Comparison of ENCODE assay signal across 17 cellular contexts in genomic region chr13:37134411-37135041, GRCh38. TPM values are rescaled to one million over a fixed set of nuclear protein-coding genes. Genes with fewer than 3 reads are reported as not detected.
DNase-seq lines count a peak whose midpoint lies in the region; ATAC-seq and TF ChIP-seq lines count a peak whose summit lies in the region.
"Had no signal": no experiment of that assay in that cellular context is flagged by ENCODE, and none has a peak within 500 bp of the region (broad histone marks: within the 10 kb centered on the region; RNA-seq: fewer than 3 reads in every experiment).

No MANE protein-coding gene starts in this region.

- no peak overlapping the region for H3K27ac ChIP-seq in sigmoid colon
- H3K27ac ChIP-seq: left lung had no signal

- no peaks in the 10 kb centered on the region for H3K9me3 ChIP-seq in sigmoid colon
- H3K9me3 ChIP-seq: left lung had no signal

- intact Hi-C loops in sigmoid colon (cut with DNase I) = no loop called here

- no peak for TF ChIP-seq EP300 in sigmoid colon (IDR thresholded peaks at IDR 0.05)

- no peak overlapping the region for H3K4me3 ChIP-seq in AG09309 (ENCODE audit: control insufficient read depth, low read depth, low read length)
- H3K4me3 ChIP-seq in fibroblast of pulmonary artery (replicated peaks; ENCODE audit: low read depth, low read length) = no peak overlapping the region
- no peak overlapping the region for H3K4me3 ChIP-seq in sigmoid colon
- H3K4me3 ChIP-seq: left lung had no signal

- TF ChIP-seq POLR2A in sigmoid colon (IDR thresholded peaks at IDR 0.05) = no peak

- no peaks in the 10 kb centered on the region for H3K36me3 ChIP-seq in sigmoid colon
- H3K36me3 ChIP-seq: left lung had no signal

- H3K27me3 ChIP-seq in sigmoid colon = no peaks in the 10 kb centered on the region
- H3K27me3 ChIP-seq: left lung had no signal

- H3K4me1 ChIP-seq in sigmoid colon = peaks cover 0 to 15% (median 0%) of the 10 kb centered on the region in 4 donors
- H3K4me1 ChIP-seq: left lung had no signal

- peak; percentile 56 for ATAC-seq in omental fat pad (ENCODE audit: low FRiP score)
- no peak for ATAC-seq in GM21367 (IDR thresholded peaks at IDR 0.05; ENCODE audit: unreplicated experiment)
- ATAC-seq: activated CD4-positive, CD25-positive, alpha-beta regulatory T cell treated with anti-CD3 and anti-CD28 coated beads, Interleukin-2, amount 50 U/mL, for 24 hours; activated naive CD4-positive, alpha-beta T cell treated with anti-CD3 and anti-CD28 coated beads, Interleukin-2, amount 50 U/mL, for 72 hours; left lung; T-cell had no signal

- WGBS in sigmoid colon, 2 donors = 24 to 42% methylated on average over 6 of the region's 6 CpGs

- no peak for TF ChIP-seq CTCF in AG09309 (IDR thresholded peaks at IDR 0.05; ENCODE audit: control insufficient read depth, insufficient read depth, low read depth, low read length, missing control alignments)
- TF ChIP-seq CTCF in fibroblast of pulmonary artery (IDR thresholded peaks at IDR 0.05; ENCODE audit: low read length, missing control alignments) = no peak
- no peak for TF ChIP-seq CTCF in omental fat pad (IDR thresholded peaks at IDR 0.05)
- TF ChIP-seq CTCF in sigmoid colon (IDR thresholded peaks at IDR 0.05) = no peak

- peak; percentile 97 for DNase-seq in AG09309 (ENCODE audit: low read depth)
- DNase-seq in RPMI7951 (ENCODE audit: low read depth) = peak; percentile 37
- DNase-seq in fibroblast of pulmonary artery (ENCODE audit: low read depth) = peak; percentile 96
- no peak for DNase-seq in omental fat pad (ENCODE audit: low spot score)
- no peak for DNase-seq in activated T-cell treated with anti-CD3 and anti-CD28 coated beads, Interleukin-2, amount 50 U/mL, for 48 hours
- DNase-seq in HT-29 (ENCODE audit: low spot score) = no peak
- no peak for DNase-seq in sigmoid colon
- DNase-seq: activated CD8-positive, alpha-beta memory T cell treated with anti-CD3 and anti-CD28 coated beads, Interleukin-2, amount 50 U/mL, for 48 hours; left lung; MM.1S; NCI-H2081; T-cell had no signal

RNA-seq across cellular contexts. Expression of gene CSNK1A1L, which starts 29.1 kb away (rescaled TPM):
- not detected in 2 replicates for total RNA-seq in RPMI7951 (2014; rRNA removed; shearing (Covaris generic))
- total RNA-seq in omental fat pad (not detected), sigmoid colon (not detected)
- not detected in 2 replicates for total RNA-seq in HT-29 (2014; rRNA removed; shearing (Covaris generic))
- not detected for polyA plus RNA-seq in sigmoid colon
- total RNA-seq: activated naive CD4-positive, alpha-beta T cell treated with anti-CD3 and anti-CD28 coated beads, Interleukin-2, amount 50 U/mL, for 72 hours; left lung; neural crest cell; T-cell had no signal
- polyA plus RNA-seq: BJ had no signal

Comparison
In these comparisons a context has a peak if more than half of its experiments do, and no peak if none do; other contexts are left out.
1. DNase-seq: peak in AG09309 (single experiment), RPMI7951 (single experiment) and fibroblast of pulmonary artery (single experiment); none in omental fat pad (single experiment), activated T-cell treated with anti-CD3 and anti-CD28 coated beads, Interleukin-2, amount 50 U/mL, for 48 hours (0 of 2), HT-29 (single experiment) and sigmoid colon (single experiment).